32 cellular contexts compared by ENCODE assay signal in genomic region chr18:39346916-39347315, GRCh38.
"Had no signal": no experiment of that assay in that cellular context is flagged by ENCODE, and none has a peak within 500 bp of the region (broad histone marks: within the 10 kb centered on the region; RNA-seq: fewer than 3 reads in every experiment).

No MANE protein-coding gene starts in this region.

- H3K4me1 ChIP-seq: ascending aorta, breast epithelium, esophagus muscularis mucosa, foreskin keratinocyte, gastrocnemius medialis had no signal

- H3K4me3 ChIP-seq: ascending aorta, breast epithelium, cardiac muscle cell, esophagus muscularis mucosa, gastrocnemius medialis had no signal

- ATAC-seq: activated CD4-positive, CD25-positive, alpha-beta regulatory T cell treated with anti-CD3 and anti-CD28 coated beads, Interleukin-2, amount 50 U/mL, for 24 hours; activated CD8-positive, alpha-beta memory T cell treated with anti-CD3 and anti-CD28 coated beads, Interleukin-2, amount 10 ng/mL, durations not matched to agents 7 days and 5 days; activated CD8-positive, alpha-beta T cell treated with anti-CD3 and anti-CD28 coated beads, Interleukin-2, amount 10 ng/mL, durations not matched to agents 7 days and 5 days; activated naive CD4-positive, alpha-beta T cell treated with anti-CD3 and anti-CD28 coated beads, Interleukin-2, amount 50 U/mL, for 72 hours; activated T-cell treated with anti-CD3 and anti-CD28 coated beads, Interleukin-2, amount 50 U/mL, for 72 hours; effector memory CD8-positive, alpha-beta T cell; foreskin keratinocyte; gastrocnemius medialis; T-helper 17 cell had no signal

- DNase-seq: activated B cell treated with CpG ODN at 0.5 μM for 24 hours; activated CD4-positive, alpha-beta memory T cell treated with anti-CD3 and anti-CD28 coated beads for 36 hours; activated CD4-positive, alpha-beta T cell treated with anti-CD3 and anti-CD28 coated beads for 48 hours; activated CD4-positive, alpha-beta T cell treated with anti-CD3 and anti-CD28 coated beads, Interleukin-2, amount 50 U/mL, for 1 hour; activated CD8-positive, alpha-beta memory T cell treated with anti-CD3 and anti-CD28 coated beads, Interleukin-2, amount 10 ng/mL, durations not matched to agents 7 days and 5 days; activated CD8-positive, alpha-beta memory T cell treated with anti-CD3 and anti-CD28 coated beads, Interleukin-2, amount 50 U/mL, for 4 hours; activated CD8-positive, alpha-beta T cell treated with anti-CD3 and anti-CD28 coated beads, Interleukin-2, amount 10 ng/mL, durations not matched to agents 7 days and 5 days; activated gamma-delta T cell; activated naive CD4-positive, alpha-beta T cell; activated naive CD4-positive, alpha-beta T cell treated with anti-CD3 and anti-CD28 coated beads, Interleukin-2, amount 10 ng/mL, durations not matched to agents 7 days and 5 days; activated naive CD8-positive, alpha-beta T cell treated with anti-CD3 and anti-CD28 coated beads, Interleukin-2, amount 10 ng/mL, durations not matched to agents 7 days and 5 days; activated T-cell treated with anti-CD3 and anti-CD28 coated beads for 4 hours; activated T-cell treated with anti-CD3 and anti-CD28 coated beads, Interleukin-2, amount 50 U/mL, for 24 hours; activated T-cell treated with anti-CD3 and anti-CD28 coated beads, Interleukin-2, amount 50 U/mL, for 72 hours; central memory CD4-positive, alpha-beta T cell; cortex of kidney; dermis blood vessel endothelial cell; effector CD4-positive, alpha-beta T cell; effector memory CD8-positive, alpha-beta T cell; erythroblast; foreskin keratinocyte; gastrocnemius medialis; T-helper 1 cell; T-helper 17 cell; T1000; WERI-Rb-1 had no signal

- H3K27ac ChIP-seq: ascending aorta, breast epithelium, cardiac muscle cell, esophagus muscularis mucosa, foreskin keratinocyte, gastrocnemius medialis, WERI-Rb-1 had no signal

- H3K36me3 ChIP-seq: ascending aorta, breast epithelium, cardiac muscle cell, esophagus muscularis mucosa, gastrocnemius medialis, WERI-Rb-1 had no signal

- H3K27me3 ChIP-seq: ascending aorta, breast epithelium, cardiac muscle cell, esophagus muscularis mucosa, foreskin keratinocyte, gastrocnemius medialis had no signal

- H3K9me3 ChIP-seq: ascending aorta, breast epithelium, esophagus muscularis mucosa, gastrocnemius medialis had no signal
